8 cellular contexts compared by ENCODE assay signal in the genomic region with DNA sequence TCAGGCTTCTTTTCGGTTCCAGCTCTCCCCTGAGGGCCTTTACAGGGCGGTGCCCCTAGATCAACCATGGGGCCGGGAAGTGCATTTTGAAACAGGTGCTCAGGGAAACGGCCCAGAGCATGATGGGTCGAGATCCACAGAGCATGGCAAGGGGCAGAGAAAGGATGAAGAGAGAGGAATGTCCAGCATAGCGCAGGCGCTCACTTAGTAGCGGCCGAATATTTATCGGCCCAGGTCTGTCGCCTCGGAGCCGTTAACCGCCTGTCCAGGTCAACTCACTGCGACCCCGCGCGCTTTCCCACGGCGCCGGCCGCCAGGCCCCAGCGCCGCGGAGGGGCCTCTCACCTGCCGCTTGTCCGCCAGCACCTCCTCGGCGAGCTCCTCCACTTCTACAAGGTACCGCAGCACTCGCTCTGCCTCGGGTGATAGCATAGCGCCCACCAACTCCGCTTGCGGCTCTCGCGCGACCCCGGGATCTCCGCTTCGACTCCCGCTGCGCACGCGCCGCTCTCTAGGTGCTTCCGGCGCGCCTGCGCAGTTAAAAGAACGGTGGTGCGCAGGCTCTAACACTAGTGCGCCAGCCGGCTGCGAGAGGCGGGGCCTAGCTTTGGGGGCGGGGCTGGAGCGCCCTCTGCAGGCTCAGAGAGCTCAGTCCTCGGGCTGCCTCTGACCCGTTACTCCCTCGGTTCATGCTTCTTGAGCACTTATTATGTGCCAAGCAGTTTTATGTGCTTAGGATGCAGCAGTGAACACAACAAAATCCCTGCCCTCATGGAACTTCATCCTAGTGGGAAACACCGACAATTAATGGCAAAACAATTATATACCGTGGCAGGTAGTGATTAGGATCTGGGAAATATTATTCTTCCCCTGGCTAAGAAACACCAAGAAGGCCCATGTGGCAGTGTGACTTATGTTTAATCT. TPM values are rescaled to one million over a fixed set of nuclear protein-coding genes. Genes with fewer than 3 reads are reported as not detected.
A peak's percentile ranks its signal among the peaks of the same experiment; 100 is the strongest.
DNase-seq lines count a peak whose midpoint lies in the region; ATAC-seq and TF ChIP-seq lines count a peak whose summit lies in the region.

A gene (minus strand): TSS at position 517 of the 924 bp plus-strand sequence. CDS start 85 bp downstream, at position 432.

- ATAC-seq in HG02588 (IDR thresholded peaks at IDR 0.05; ENCODE audit: unreplicated experiment): peak; percentile 87

- H3K4me1 Mint-ChIP-seq in activated naive CD4-positive, alpha-beta T cell treated with anti-CD3 and anti-CD28 coated beads for 36 hours (ENCODE audit: low read depth): peaks cover 29% of the 10 kb centered on the region

- H3K36me3 ChIP-seq in testis (ENCODE audit: low read depth, missing control alignments): no peaks in the 10 kb centered on the region

- H3K27me3 ChIP-seq in testis: no peaks in the 10 kb centered on the region

- WGBS in testis, 2 donors: 0 to 1% methylated on average over 12 to 63 of the region's 63 CpGs

- H3K27ac Mint-ChIP-seq in activated naive CD4-positive, alpha-beta T cell treated with anti-CD3 and anti-CD28 coated beads for 36 hours: peak within 1 kb of the TSS; percentile 93

- peak within 1 kb of the TSS; percentile 55 to 84 for H3K27ac ChIP-seq in testis

- CTCF ChIA-PET in activated naive CD4-positive, alpha-beta T cell treated with anti-CD3 and anti-CD28 coated beads for 36 hours (lab: Charles Lee): interaction anchor here (0.7 to 7.8 kb wide), 34 partner anchors 9 to 244 kb away, joined by 3 to 107 read pairs (median 4); a partner anchor contains a TSS

- DNase-seq in NB4 (ENCODE audit: low read depth) (peak; percentile 96), SK-N-DZ (ENCODE audit: low spot score) (peak; percentile 98), glomerular endothelial cell (ENCODE audit: extremely low read depth, low read depth, low spot score) (peak; percentile 66), occipital lobe (lab: John Stamatoyannopoulos, UW) (peak; percentile 82), testis (peak; percentile 95)
- DNase-seq in activated naive CD4-positive, alpha-beta T cell treated with anti-CD3 and anti-CD28 coated beads for 36 hours: peak; percentile 98

- peak within 1 kb of the TSS; percentile 99 for H3K4me3 Mint-ChIP-seq in activated naive CD4-positive, alpha-beta T cell treated with anti-CD3 and anti-CD28 coated beads for 36 hours

- peaks cover 12% of the 10 kb centered on the region for H3K4me1 ChIP-seq in testis

- H3K4me3 ChIP-seq in NB4 (ENCODE audit: low read depth, low read length) (peak within 1 kb of the TSS; percentile 98), testis (peak within 1 kb of the TSS; percentile 90 to 97)

- intact Hi-C loops in activated naive CD4-positive, alpha-beta T cell treated with anti-CD3 and anti-CD28 coated beads for 36 hours (cut with micrococcal nuclease): loop anchor here (1.0 to 5.0 kb wide), 5 partner anchors 71 to 214 kb away; a partner anchor contains a TSS
- intact Hi-C loops in testis (cut with DNase I; ENCODE audit: low total_unique reads): loop anchor here (5.0 to 10.0 kb wide), 2 partner anchors 84 to 127 kb away; no protein-coding TSS in a partner anchor

- TF ChIP-seq POLR2A in NB4 (IDR thresholded peaks at IDR 0.05; ENCODE audit: extremely low read depth, insufficient read length) (peak; percentile 91), testis (IDR thresholded peaks at IDR 0.05) (no peak)

- H3K27me3 Mint-ChIP-seq in activated naive CD4-positive, alpha-beta T cell treated with anti-CD3 and anti-CD28 coated beads for 36 hours (ENCODE audit: low read depth): peaks cover 2% of the 10 kb centered on the region

- no peaks in the 10 kb centered on the region for H3K9me3 Mint-ChIP-seq in activated naive CD4-positive, alpha-beta T cell treated with anti-CD3 and anti-CD28 coated beads for 36 hours

- TF ChIP-seq CTCF in GM12801 (IDR thresholded peaks at IDR 0.05; ENCODE audit: extremely low read depth, insufficient read length): peak; percentile 68
- peak; percentile 96 for TF ChIP-seq CTCF in NB4 (IDR thresholded peaks at IDR 0.05; ENCODE audit: low read depth, low read length)
- TF ChIP-seq CTCF in testis (IDR thresholded peaks at IDR 0.05): peak; percentile 89 to 97 (median 97)

- H3K9me3 ChIP-seq in testis: no peaks in the 10 kb centered on the region

- peaks cover 28% of the 10 kb centered on the region for H3K36me3 Mint-ChIP-seq in activated naive CD4-positive, alpha-beta T cell treated with anti-CD3 and anti-CD28 coated beads for 36 hours (ENCODE audit: low read depth)

RNA-seq across cellular contexts. Expression of the gene that starts here (rescaled TPM):
- 16.7 and 17.2 TPM in 2 replicates for polyA plus RNA-seq in SK-N-DZ (2014; cell fraction: cytosol; rRNA removed)
- 10.5 and 12.4 TPM in 2 replicates for polyA plus RNA-seq in SK-N-DZ (2014; cell fraction: nucleus; rRNA removed)
- total RNA-seq in activated naive CD4-positive, alpha-beta T cell treated with anti-CD3 and anti-CD28 coated beads for 36 hours: 10 to 100 TPM; 17.4 to 19.3 TPM
- 13.9 and 15.8 TPM in 2 replicates for total RNA-seq in glomerular endothelial cell
- 4.1 TPM for total RNA-seq in occipital lobe
- total RNA-seq in testis: 10 to 100 TPM; 27.0 to 37.5 TPM
- 70.1 TPM for polyA plus RNA-seq in testis (ENCODE audit: insufficient read depth, low read depth, low replicate concordance)

Comparison
In these comparisons a context has a peak if more than half of its experiments do, and no peak if none do; other contexts are left out.
1. Peak in every context shown above with its lines: DNase-seq, ATAC-seq, H3K4me3 ChIP-seq and H3K27ac ChIP-seq.